In the genomic region with DNA sequence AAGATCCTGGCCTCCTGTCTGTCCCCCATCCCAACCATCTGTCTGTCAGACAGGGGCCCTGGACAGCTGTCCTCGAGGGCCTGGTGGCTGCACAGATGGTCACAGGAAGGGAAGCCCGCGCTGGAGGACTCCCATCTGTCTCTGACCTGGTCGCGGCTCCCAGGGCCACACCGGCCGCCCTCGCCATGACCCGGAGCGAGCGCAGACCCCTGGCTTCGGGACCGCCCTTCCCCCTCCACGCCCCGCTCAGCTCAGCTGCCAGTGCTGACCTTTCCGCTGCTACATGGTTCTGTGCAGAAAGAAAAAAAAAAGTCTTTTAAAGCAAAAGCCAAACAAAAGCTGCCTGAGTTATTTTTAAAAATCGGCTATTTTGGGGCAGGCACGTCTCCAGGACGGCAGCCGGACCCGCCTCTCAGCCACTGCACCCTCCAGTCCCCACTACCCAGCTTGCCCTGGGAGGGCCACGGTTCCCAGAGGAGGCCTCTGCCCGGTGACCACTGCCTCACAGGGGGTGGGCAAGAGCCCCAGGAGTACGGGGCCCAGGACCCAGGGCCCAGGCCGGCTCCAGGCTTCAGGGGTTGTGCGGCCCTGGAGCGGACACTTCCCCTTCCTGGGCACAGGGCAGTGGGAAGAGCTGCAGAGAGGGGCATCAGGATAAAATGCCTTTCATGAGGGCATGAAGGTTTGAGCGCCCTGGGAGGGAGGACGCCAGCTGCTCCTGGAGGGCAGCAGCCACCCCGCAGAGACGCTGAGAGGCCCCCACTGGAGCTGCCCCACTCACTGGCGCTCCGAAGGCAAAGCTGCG, we compare ENCODE assay signal across 2 cellular contexts.
TF ChIP-seq lines count a peak whose summit lies in the region.

No MANE protein-coding gene starts in this region.

TF ChIP-seq in IMR-90, 13 proteins besides CTCF, POLR2A, EP300 and RAD21:
- TF ChIP-seq SMC3 (IDR thresholded peaks at IDR 0.05; ENCODE audit: low read depth, low read length), result no peak
- no peak for TF ChIP-seq RFX5 (IDR thresholded peaks at IDR 0.05; ENCODE audit: low read depth, low read length)
- TF ChIP-seq CEBPB (IDR thresholded peaks at IDR 0.05; ENCODE audit: low read depth, low read length), result no peak
- no peak for TF ChIP-seq MAZ (IDR thresholded peaks at IDR 0.05; ENCODE audit: borderline replicate concordance, low read depth, low read length)
- TF ChIP-seq MAFK (IDR thresholded peaks at IDR 0.05; ENCODE audit: low read depth, low read length), result no peak
- TF ChIP-seq CHD1 (IDR thresholded peaks at IDR 0.05; ENCODE audit: low read depth, low read length), result no peak
- TF ChIP-seq, protein P1, sequence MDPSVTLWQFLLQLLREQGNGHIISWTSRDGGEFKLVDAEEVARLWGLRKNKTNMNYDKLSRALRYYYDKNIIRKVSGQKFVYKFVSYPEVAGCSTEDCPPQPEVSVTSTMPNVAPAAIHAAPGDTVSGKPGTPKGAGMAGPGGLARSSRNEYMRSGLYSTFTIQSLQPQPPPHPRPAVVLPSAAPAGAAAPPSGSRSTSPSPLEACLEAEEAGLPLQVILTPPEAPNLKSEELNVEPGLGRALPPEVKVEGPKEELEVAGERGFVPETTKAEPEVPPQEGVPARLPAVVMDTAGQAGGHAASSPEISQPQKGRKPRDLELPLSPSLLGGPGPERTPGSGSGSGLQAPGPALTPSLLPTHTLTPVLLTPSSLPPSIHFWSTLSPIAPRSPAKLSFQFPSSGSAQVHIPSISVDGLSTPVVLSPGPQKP (IDR thresholded peaks at IDR 0.05; ENCODE audit: borderline replicate concordance, low read depth, low read length), result no peak
- TF ChIP-seq FOS (IDR thresholded peaks at IDR 0.05; ENCODE audit: low read depth, low read length), result no peak
- no peak for TF ChIP-seq MXI1 (IDR thresholded peaks at IDR 0.05; ENCODE audit: borderline replicate concordance, low read depth, low read length)
- no peak for TF ChIP-seq NFE2L2 (IDR thresholded peaks at IDR 0.05; ENCODE audit: low read depth, low read length)

TF ChIP-seq in HEK293T, 16 proteins besides CTCF, POLR2A, EP300 and RAD21:
- TF ChIP-seq L3MBTL2 (conservative IDR thresholded peaks at IDR 0.05) (no peak), ZNF384 (IDR thresholded peaks at IDR 0.05) (no peak), SP1 (IDR thresholded peaks at IDR 0.05) (no peak), CTBP1 (IDR thresholded peaks at IDR 0.05; ENCODE audit: borderline replicate concordance) (no peak), NFRKB (IDR thresholded peaks at IDR 0.05) (no peak), ARNT (IDR thresholded peaks at IDR 0.05) (no peak), BHLHE40 (IDR thresholded peaks at IDR 0.05; ENCODE audit: borderline replicate concordance) (no peak), FOXK2 (IDR thresholded peaks at IDR 0.05) (no peak), ELF4 (IDR thresholded peaks at IDR 0.05) (no peak), FOXM1 (IDR thresholded peaks at IDR 0.05; ENCODE audit: borderline replicate concordance) (no peak)
